Comparison of ENCODE assay signal across 25 cellular contexts in the genomic region with DNA sequence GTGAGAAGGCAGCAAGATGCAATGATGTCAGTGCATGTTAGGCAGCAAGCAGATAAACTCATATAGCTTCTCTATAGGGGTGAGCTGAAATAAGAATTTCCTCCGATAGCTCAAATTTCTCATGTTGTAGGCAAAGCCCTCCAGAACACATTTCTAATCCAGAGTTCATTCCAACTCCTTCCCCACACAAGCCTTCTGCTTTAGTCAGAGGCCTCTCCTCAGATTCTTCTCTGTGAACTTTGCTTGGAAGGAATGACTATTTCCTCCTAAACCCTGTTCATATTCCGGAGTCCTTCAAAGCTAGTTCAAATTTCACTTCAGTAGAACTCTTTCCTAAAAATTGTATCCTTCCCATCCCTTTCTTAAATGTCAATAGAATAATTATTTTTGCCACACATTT.
DNase-seq lines count a peak whose midpoint lies in the region; ATAC-seq and TF ChIP-seq lines count a peak whose summit lies in the region.
"Had no signal": no experiment of that assay in that cellular context is flagged by ENCODE, and none has a peak within 500 bp of the region (broad histone marks: within the 10 kb centered on the region; RNA-seq: fewer than 3 reads in every experiment).

No MANE protein-coding gene starts in this region.

- intact Hi-C loops in lower leg skin (cut with DNase I; ENCODE audit: low total_unique reads), result no loop called here

- 90 to 93% methylated on average over 2 of the region's 2 CpGs for WGBS in lower leg skin, 2 donors

- TF ChIP-seq CTCF in brain microvascular endothelial cell (IDR thresholded peaks at IDR 0.05; ENCODE audit: low read depth, low read length, missing control alignments) (no peak), osteoblast (IDR thresholded peaks at IDR 0.05; ENCODE audit: extremely low read depth, low read depth, low read length) (no peak), lower leg skin (IDR thresholded peaks at IDR 0.05) (no peak)

- ATAC-seq in GM19397 (IDR thresholded peaks at IDR 0.05; ENCODE audit: unreplicated experiment), result no peak
- ATAC-seq: activated T-cell treated with anti-CD3 and anti-CD28 coated beads, Interleukin-2, amount 50 U/mL, for 4 hours; body of pancreas; heart right ventricle; stimulated activated effector memory CD8-positive, alpha-beta T cell treated with anti-CD3 and anti-CD28 coated beads, Interleukin-12 subunit alpha, Interleukin-12 subunit beta, amount 100 ng/mL, for 72 hours had no signal

- H3K27me3 ChIP-seq in brain microvascular endothelial cell (replicated peaks) (no peaks in the 10 kb centered on the region), osteoblast (ENCODE audit: insufficient read depth, low read length) (no peaks in the 10 kb centered on the region)
- H3K27me3 ChIP-seq: colonic mucosa, heart right ventricle had no signal

- no peaks in the 10 kb centered on the region for H4K20me1 ChIP-seq in osteoblast (ENCODE audit: insufficient read depth, low read length)

- TF ChIP-seq POLR2A in lower leg skin (IDR thresholded peaks at IDR 0.05), result no peak

- H3K4me3 ChIP-seq in brain microvascular endothelial cell (ENCODE audit: low read depth, low read length), result no peak overlapping the region
- H3K4me3 ChIP-seq in osteoblast (ENCODE audit: insufficient read depth, low read length), result no peak overlapping the region
- no peak overlapping the region for H3K4me3 ChIP-seq in lower leg skin (ENCODE audit: low read depth, poor library complexity, severe bottlenecking)
- H3K4me3 ChIP-seq: body of pancreas, colonic mucosa, heart right ventricle, lower lobe of right lung, thoracic aorta had no signal

- no peaks in the 10 kb centered on the region for H3K4me1 ChIP-seq in osteoblast (ENCODE audit: insufficient read depth, low read length)
- H3K4me1 ChIP-seq: body of pancreas, colonic mucosa, lower lobe of right lung had no signal

- H3K79me2 ChIP-seq in osteoblast (ENCODE audit: insufficient read depth, low read length), result no peaks in the 10 kb centered on the region

- H2AFZ ChIP-seq in osteoblast (ENCODE audit: low read length), result no peak overlapping the region

- no peaks in the 10 kb centered on the region for H3K9me3 ChIP-seq in osteoblast (ENCODE audit: low read depth, low read length)
- H3K9me3 ChIP-seq: body of pancreas, colonic mucosa, lower lobe of right lung, thoracic aorta had no signal

- H3K27ac ChIP-seq in brain microvascular endothelial cell (peak overlapping the region; percentile 49), osteoblast (ENCODE audit: low read depth, low read length) (peak overlapping the region; percentile 19)
- H3K27ac ChIP-seq: body of pancreas, colonic mucosa, lower lobe of right lung, thoracic aorta had no signal

- peak; percentile 25 for DNase-seq in AG20443 (ENCODE audit: low spot score)
- peak; percentile 14 for DNase-seq in HS-5 (ENCODE audit: low read depth)
- DNase-seq in brain microvascular endothelial cell, result no peak
- DNase-seq in osteoblast (ENCODE audit: insufficient read length, low spot score, missing footprints), result no peak
- DNase-seq in nucleus accumbens (lab: John Stamatoyannopoulos, UW), result no peak
- no peak for DNase-seq in lower leg skin (ENCODE audit: low spot score in 2 of 2)
- DNase-seq in GM19240 (ENCODE audit: insufficient read length, low spot score), result no peak
- DNase-seq: activated CD4-positive, alpha-beta T cell treated with anti-CD3 and anti-CD28 coated beads for 1 hour; activated CD8-positive, alpha-beta memory T cell treated with anti-CD3 and anti-CD28 coated beads for 24 hours; activated naive CD4-positive, alpha-beta T cell treated with anti-CD3 and anti-CD28 coated beads, Interleukin-2, amount 50 U/mL, for 16 hours; activated T-cell treated with anti-CD3 and anti-CD28 coated beads, Interleukin-2, amount 50 U/mL, for 4 hours; body of pancreas; colonic mucosa; DND-41; H7; heart right ventricle; lower lobe of right lung; NCI-H1417; NCI-H510A treated with DMSO at 0.1 percent for 48 hours; NK-92 treated with Interleukin-12 subunit alpha and Interleukin-12 subunit beta, amount 100 ng/mL, for 24 hours; occipital lobe; T-helper 9 cell had no signal

- H3K4me2 ChIP-seq in osteoblast (ENCODE audit: insufficient read depth, low read length), result peak overlapping the region; percentile 4

- in situ Hi-C loops in brain microvascular endothelial cell (cut with HindIII; ENCODE audit: low pct_ligation_motif_present, low sequenced_read_pairs), result no loop called here

- no peaks in the 10 kb centered on the region for H3K36me3 ChIP-seq in brain microvascular endothelial cell (replicated peaks)
- no peaks in the 10 kb centered on the region for H3K36me3 ChIP-seq in osteoblast (ENCODE audit: insufficient read depth, low read length)
- H3K36me3 ChIP-seq: colonic mucosa, heart right ventricle, lower lobe of right lung, thoracic aorta had no signal

Comparison
In these comparisons a context has a peak if more than half of its experiments do, and no peak if none do; other contexts are left out.
1. DNase-seq: peak in AG20443 (single experiment) and HS-5 (single experiment); none in brain microvascular endothelial cell (single experiment), osteoblast (single experiment), nucleus accumbens (0 of 56), lower leg skin (0 of 2) and GM19240 (single experiment).